15 cellular contexts compared by ENCODE assay signal in the genomic region with DNA sequence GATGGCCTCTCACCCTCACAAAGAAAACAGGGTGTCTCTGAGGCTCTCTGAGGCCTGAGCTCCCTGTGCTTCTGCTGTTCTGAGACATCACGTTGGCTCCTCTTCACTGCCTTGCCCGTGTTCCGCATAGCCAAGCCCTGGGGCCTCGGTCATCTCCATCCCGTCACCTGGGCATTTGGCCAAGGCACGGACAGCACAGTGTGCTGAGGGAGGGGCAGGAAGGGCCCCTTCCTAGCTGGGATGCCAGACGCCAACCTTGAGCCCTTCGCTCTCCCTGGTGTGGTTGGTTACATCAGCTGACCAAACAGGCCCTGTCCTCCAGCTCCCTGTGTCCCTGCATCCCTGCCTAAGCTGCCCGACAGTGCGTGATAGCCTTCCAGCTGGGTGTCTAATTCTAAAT. TPM values are rescaled to one million over a fixed set of nuclear protein-coding genes. Genes with fewer than 3 reads are reported as not detected.
DNase-seq lines count a peak whose midpoint lies in the region; ATAC-seq, FAIRE-seq and TF ChIP-seq lines count a peak whose summit lies in the region.
"Had no signal": no experiment of that assay in that cellular context is flagged by ENCODE, and none has a peak within 500 bp of the region (broad histone marks: within the 10 kb centered on the region; RNA-seq: fewer than 3 reads in every experiment).

No MANE protein-coding gene starts in this region.

- TF ChIP-seq POLR2A in endothelial cell of umbilical vein (IDR thresholded peaks at IDR 0.05; ENCODE audit: low read depth, low read length) = peak; percentile 36

- H3K9me3 ChIP-seq in RWPE2 (ENCODE audit: severe bottlenecking) (no peaks in the 10 kb centered on the region), endothelial cell of umbilical vein (replicated peaks; ENCODE audit: control insufficient read depth, insufficient read depth, low read length) (no peaks in the 10 kb centered on the region), parathyroid adenoma (ENCODE audit: control insufficient read depth, low read length) (no peaks in the 10 kb centered on the region)
- no peaks in the 10 kb centered on the region for H3K9me3 ChIP-seq in CD8-positive, alpha-beta memory T cell (ENCODE audit: low read length)
- H3K9me3 ChIP-seq: left lung had no signal

- ATAC-seq in RWPE2 (ENCODE audit: low read depth) (peak; percentile 12; the same call in 1 of the 3 replicates), GM19395 (IDR thresholded peaks at IDR 0.05; ENCODE audit: unreplicated experiment) (no peak)
- ATAC-seq: activated CD4-positive, CD25-positive, alpha-beta regulatory T cell treated with anti-CD3 and anti-CD28 coated beads, Interleukin-2, amount 50 U/mL, for 24 hours; activated CD8-positive, alpha-beta memory T cell treated with anti-CD3 and anti-CD28 coated beads, Interleukin-2, amount 10 ng/mL, durations not matched to agents 7 days and 5 days; left lung had no signal

- peaks cover 0 to 20% (median 10%) of the 10 kb centered on the region in 3 donors for H3K4me1 Mint-ChIP-seq in CD8-positive, alpha-beta memory T cell

- H3K27ac ChIP-seq in RWPE2 (ENCODE audit: poor library complexity, severe bottlenecking) = no peak overlapping the region
- peak overlapping the region; percentile 96 for H3K27ac ChIP-seq in endothelial cell of umbilical vein (ENCODE audit: insufficient read depth, low read depth, low read length)
- peak overlapping the region; percentile 36 for H3K27ac ChIP-seq in parathyroid adenoma
- H3K27ac ChIP-seq in CD8-positive, alpha-beta memory T cell (ENCODE audit: low read depth, low read length) = no peak overlapping the region

- H3K27me3 ChIP-seq in RWPE2 (ENCODE audit: insufficient read depth, poor library complexity, severe bottlenecking) = no peaks in the 10 kb centered on the region
- H3K27me3 ChIP-seq in endothelial cell of umbilical vein (ENCODE audit: control insufficient read depth in 2 of 2, insufficient read depth in 2 of 2, low read length in 2 of 2) = no peaks in the 10 kb centered on the region
- H3K27me3 ChIP-seq in parathyroid adenoma (ENCODE audit: control insufficient read depth, insufficient read depth, low read length) = no peaks in the 10 kb centered on the region
- H3K27me3 ChIP-seq in CD8-positive, alpha-beta memory T cell (ENCODE audit: insufficient read depth, low read length, poor library complexity, severe bottlenecking) = no peaks in the 10 kb centered on the region

- no peaks in the 10 kb centered on the region for H3K9me1 ChIP-seq in endothelial cell of umbilical vein (replicated peaks; ENCODE audit: control insufficient read depth, extremely low read depth, insufficient read depth, low read length)

- peak; percentile 93 for FAIRE-seq in endothelial cell of umbilical vein (lab: Jason Lieb, UNC)
- FAIRE-seq: GM18507 had no signal

- H2AFZ ChIP-seq in endothelial cell of umbilical vein (ENCODE audit: low read depth, low read length) (no peak overlapping the region), parathyroid adenoma (peak overlapping the region; percentile 53)

- dilution Hi-C loops in endothelial cell of umbilical vein (cut with MboI; ENCODE audit: extremely low pct_ligation_motif_present, low sequenced_read_pairs) = no loop called here

- no peak overlapping the region for H3K4me3 Mint-ChIP-seq in CD8-positive, alpha-beta memory T cell
- H3K4me3 Mint-ChIP-seq: activated CD8-positive, alpha-beta memory T cell treated with anti-CD3 and anti-CD28 coated beads, Interleukin-2, amount 10 ng/mL, durations not matched to agents 7 days and 5 days; stimulated activated naive CD8-positive, alpha-beta T cell treated with anti-CD3 and anti-CD28 coated beads, Interleukin-15, Interleukin-2, amounts not matched to agents 100 ng/mL and 50 ng/mL, for 24 hours had no signal

- DNase-seq in EL = peak; percentile 87
- DNase-seq in RWPE2 (ENCODE audit: low spot score) = no peak
- peak; percentile 87 for DNase-seq in endothelial cell of umbilical vein (ENCODE audit: low read depth, low spot score)
- no peak for DNase-seq in CD8-positive, alpha-beta memory T cell
- DNase-seq in HT-29 (ENCODE audit: low spot score) = no peak
- DNase-seq in activated CD8-positive, alpha-beta memory T cell treated with anti-CD3 and anti-CD28 coated beads for 24 hours = no peak
- DNase-seq: activated CD8-positive, alpha-beta memory T cell treated with anti-CD3 and anti-CD28 coated beads, Interleukin-2, amount 10 ng/mL, durations not matched to agents 7 days and 5 days; KBM-7; left lung; T-helper 1 cell had no signal

- no peak overlapping the region for H3K27ac Mint-ChIP-seq in CD8-positive, alpha-beta memory T cell
- H3K27ac Mint-ChIP-seq: activated CD8-positive, alpha-beta memory T cell treated with anti-CD3 and anti-CD28 coated beads, Interleukin-2, amount 10 ng/mL, durations not matched to agents 7 days and 5 days; stimulated activated naive CD8-positive, alpha-beta T cell treated with anti-CD3 and anti-CD28 coated beads, Interleukin-15, Interleukin-2, amounts not matched to agents 100 ng/mL and 50 ng/mL, for 24 hours had no signal

- TF ChIP-seq CTCF in RWPE2 (IDR thresholded peaks at IDR 0.05; ENCODE audit: poor library complexity, severe bottlenecking) (no peak), endothelial cell of umbilical vein (IDR thresholded peaks at IDR 0.05; ENCODE audit: extremely low read depth in 1 of 2, insufficient read depth in 1 of 2, low read depth in 1 of 2, low read length in 2 of 2) (no peak), parathyroid adenoma (IDR thresholded peaks at IDR 0.05) (no peak)

- intact Hi-C loops in endothelial cell of umbilical vein (cut with micrococcal nuclease) = no loop called here

- H4K20me1 ChIP-seq in endothelial cell of umbilical vein (replicated peaks; ENCODE audit: control insufficient read depth, extremely low read depth, insufficient read depth, low read length) = no peaks in the 10 kb centered on the region

- H3K4me3 ChIP-seq in RWPE2 (ENCODE audit: severe bottlenecking) = no peak overlapping the region
- H3K4me3 ChIP-seq in endothelial cell of umbilical vein (replicated peaks in 1 of 3; ENCODE audit: insufficient read depth in 1 of 3, low read depth in 1 of 3, low read length in 3 of 3) = peak overlapping the region in 2 of 3 experiments; percentile 50 to 88
- H3K4me3 ChIP-seq in parathyroid adenoma (ENCODE audit: low read depth, low read length) = no peak overlapping the region
- no peak overlapping the region for H3K4me3 ChIP-seq in CD8-positive, alpha-beta memory T cell (ENCODE audit: low read length)
- H3K4me3 ChIP-seq: left lung had no signal

- no peaks in the 10 kb centered on the region for H3K36me3 Mint-ChIP-seq in CD8-positive, alpha-beta memory T cell
- H3K36me3 Mint-ChIP-seq: activated CD8-positive, alpha-beta memory T cell treated with anti-CD3 and anti-CD28 coated beads, Interleukin-2, amount 10 ng/mL, durations not matched to agents 7 days and 5 days had no signal

- peaks cover 29% of the 10 kb centered on the region for H3K79me2 ChIP-seq in endothelial cell of umbilical vein (ENCODE audit: control insufficient read depth, insufficient read depth, low read length)
- no peaks in the 10 kb centered on the region for H3K79me2 ChIP-seq in parathyroid adenoma

- H3K36me3 ChIP-seq in RWPE2 (ENCODE audit: low read depth) = no peaks in the 10 kb centered on the region
- peaks cover 3 to 8% of the 10 kb centered on the region in 2 experiments for H3K36me3 ChIP-seq in endothelial cell of umbilical vein (ENCODE audit: control insufficient read depth in 2 of 2, extremely low read depth in 1 of 2, insufficient read depth in 2 of 2, low read length in 2 of 2)
- H3K36me3 ChIP-seq in parathyroid adenoma (ENCODE audit: control insufficient read depth, insufficient read depth, low read length) = no peaks in the 10 kb centered on the region
- H3K36me3 ChIP-seq in CD8-positive, alpha-beta memory T cell (ENCODE audit: insufficient read depth, low read length) = no peaks in the 10 kb centered on the region
- H3K36me3 ChIP-seq: left lung had no signal

- CTCF ChIA-PET in endothelial cell of umbilical vein (lab: Charles Lee) = interaction anchor here (0.7 to 3.0 kb wide), 4 partner anchors 22 to 114 kb away, joined by 3 to 21 read pairs (median 5); no protein-coding TSS in a partner anchor
- CTCF ChIA-PET in CD8-positive, alpha-beta memory T cell (lab: Charles Lee) = no interaction called here

- H3K4me1 ChIP-seq in RWPE2 (ENCODE audit: insufficient read depth, poor library complexity, severe bottlenecking) (peaks cover 14% of the 10 kb centered on the region), endothelial cell of umbilical vein (ENCODE audit: control insufficient read depth, extremely low read depth, insufficient read depth, low read length) (peaks cover 78% of the 10 kb centered on the region), parathyroid adenoma (peaks cover 5% of the 10 kb centered on the region)
- no peaks in the 10 kb centered on the region for H3K4me1 ChIP-seq in CD8-positive, alpha-beta memory T cell (ENCODE audit: insufficient read depth, low read length)

- H3K4me2 ChIP-seq in endothelial cell of umbilical vein (ENCODE audit: insufficient read depth, low read length) (peak overlapping the region; percentile 94), parathyroid adenoma (ENCODE audit: low read length) (no peak overlapping the region)

- no TSS peak for BruUV-seq in endothelial cell of umbilical vein (replicated peaks; lab: Mats Ljungman, UMichigan)

- POLR2A ChIA-PET in endothelial cell of umbilical vein (lab: Charles Lee) = interaction anchor here (0.5 kb wide), 1 partner anchor 28 kb away, joined by 4 read pairs; no protein-coding TSS in a partner anchor
- POLR2A ChIA-PET in CD8-positive, alpha-beta memory T cell (lab: Charles Lee) = no interaction called here

- peaks cover 12 to 23% of the 10 kb centered on the region in 2 donors for H3K27me3 Mint-ChIP-seq in CD8-positive, alpha-beta memory T cell

- H3K9ac ChIP-seq in endothelial cell of umbilical vein (replicated peaks; ENCODE audit: extremely low read depth, insufficient read depth, low read length) (peak overlapping the region; percentile 98), parathyroid adenoma (no peak overlapping the region)

- no peaks in the 10 kb centered on the region for H3K9me3 Mint-ChIP-seq in CD8-positive, alpha-beta memory T cell
- H3K9me3 Mint-ChIP-seq: stimulated activated naive CD8-positive, alpha-beta T cell treated with anti-CD3 and anti-CD28 coated beads, Interleukin-15, Interleukin-2, amounts not matched to agents 100 ng/mL and 50 ng/mL, for 24 hours had no signal

RNA-seq across cellular contexts. Expression of a gene that starts 25.9 kb away (rescaled TPM):
- 35.4 and 37.6 TPM in 2 replicates for total RNA-seq in endothelial cell of umbilical vein
- polyA plus RNA-seq in endothelial cell of umbilical vein = 27.6 and 32.0 TPM in 2 replicates
- polyA plus RNA-seq in endothelial cell of umbilical vein (2011; cell fraction: cytosol; rRNA removed) = 10.3 and 14.5 TPM in 2 replicates
- polyA plus RNA-seq in endothelial cell of umbilical vein (2011; cell fraction: nucleus; rRNA removed) = 162 and 167 TPM in 2 replicates
- polyA plus RNA-seq in endothelial cell of umbilical vein (2012) = 18.8 and 20.2 TPM in 2 replicates
- 33.0 and 37.0 TPM in 2 replicates for polyA minus RNA-seq in endothelial cell of umbilical vein
- polyA minus RNA-seq in endothelial cell of umbilical vein (2011; cell fraction: cytosol; rRNA and poly(A)+ RNA removed) = not detected
- polyA minus RNA-seq in endothelial cell of umbilical vein (2011; cell fraction: nucleus; rRNA and poly(A)+ RNA removed) = 62.2 and 68.7 TPM in 2 replicates
- total RNA-seq in CD8-positive, alpha-beta memory T cell = not detected
- not detected for polyA plus RNA-seq in CD8-positive, alpha-beta memory T cell
- total RNA-seq in HT-29 (2014; rRNA removed; shearing (Covaris generic)) = not detected in 2 replicates

RNA-seq across cellular contexts. Expression of a gene that starts 30.5 kb away (rescaled TPM):
- total RNA-seq in endothelial cell of umbilical vein = not detected in 2 replicates
- not detected in 2 replicates for polyA plus RNA-seq in endothelial cell of umbilical vein
- not detected in 2 replicates for polyA plus RNA-seq in endothelial cell of umbilical vein (2011; cell fraction: cytosol; rRNA removed)
- polyA plus RNA-seq in endothelial cell of umbilical vein (2011; cell fraction: nucleus; rRNA removed) = not detected in 2 replicates
- not detected in 2 replicates for polyA plus RNA-seq in endothelial cell of umbilical vein (2012)
- not detected in 2 replicates for polyA minus RNA-seq in endothelial cell of umbilical vein
- polyA minus RNA-seq in endothelial cell of umbilical vein (2011; cell fraction: cytosol; rRNA and poly(A)+ RNA removed) = not detected
- polyA minus RNA-seq in endothelial cell of umbilical vein (2011; cell fraction: nucleus; rRNA and poly(A)+ RNA removed) = not detected in 2 replicates
- total RNA-seq in CD8-positive, alpha-beta memory T cell = under 1 TPM; 0.35 to 0.47 TPM
- 1.7 TPM for polyA plus RNA-seq in CD8-positive, alpha-beta memory T cell
- total RNA-seq in HT-29 (2014; rRNA removed; shearing (Covaris generic)) = not detected in 2 replicates

RNA-seq across cellular contexts. Expression of a gene that starts 54.8 kb away (rescaled TPM):
- total RNA-seq in endothelial cell of umbilical vein = 5.1 and 5.2 TPM in 2 replicates
- polyA plus RNA-seq in endothelial cell of umbilical vein = 2.5 and 3.1 TPM in 2 replicates
- 1.2 and 2.2 TPM in 2 replicates for polyA plus RNA-seq in endothelial cell of umbilical vein (2011; cell fraction: cytosol; rRNA removed)
- 4.7 and 4.9 TPM in 2 replicates for polyA plus RNA-seq in endothelial cell of umbilical vein (2011; cell fraction: nucleus; rRNA removed)
- 3.2 and 3.4 TPM in 2 replicates for polyA plus RNA-seq in endothelial cell of umbilical vein (2012)
- polyA minus RNA-seq in endothelial cell of umbilical vein = 1.1 and 1.6 TPM in 2 replicates
- polyA minus RNA-seq in endothelial cell of umbilical vein (2011; cell fraction: cytosol; rRNA and poly(A)+ RNA removed) = 1.3 TPM
- 1.1 and 2.5 TPM in 2 replicates for polyA minus RNA-seq in endothelial cell of umbilical vein (2011; cell fraction: nucleus; rRNA and poly(A)+ RNA removed)
- total RNA-seq in CD8-positive, alpha-beta memory T cell = 1 to 10 TPM; 1.7 to 1.8 TPM
- not detected for polyA plus RNA-seq in CD8-positive, alpha-beta memory T cell
- 1.1 and 1.4 TPM in 2 replicates for total RNA-seq in HT-29 (2014; rRNA removed; shearing (Covaris generic))

RNA-seq across cellular contexts. Expression of a gene that starts 57.6 kb away (rescaled TPM):
- not detected in 2 replicates for total RNA-seq in endothelial cell of umbilical vein
- not detected in 2 replicates for polyA plus RNA-seq in endothelial cell of umbilical vein
- polyA plus RNA-seq in endothelial cell of umbilical vein (2011; cell fraction: cytosol; rRNA removed) = not detected in 2 replicates
- not detected in 2 replicates for polyA plus RNA-seq in endothelial cell of umbilical vein (2011; cell fraction: nucleus; rRNA removed)
- not detected in 2 replicates for polyA plus RNA-seq in endothelial cell of umbilical vein (2012)
- polyA minus RNA-seq in endothelial cell of umbilical vein = not detected in 2 replicates
- polyA minus RNA-seq in endothelial cell of umbilical vein (2011; cell fraction: cytosol; rRNA and poly(A)+ RNA removed) = not detected
- not detected in 2 replicates for polyA minus RNA-seq in endothelial cell of umbilical vein (2011; cell fraction: nucleus; rRNA and poly(A)+ RNA removed)
- not detected for total RNA-seq in CD8-positive, alpha-beta memory T cell
- polyA plus RNA-seq in CD8-positive, alpha-beta memory T cell = not detected
- not detected in 2 replicates for total RNA-seq in HT-29 (2014; rRNA removed; shearing (Covaris generic))
- total RNA-seq: activated CD8-positive, alpha-beta memory T cell treated with anti-CD3 and anti-CD28 coated beads, Interleukin-2, amount 10 ng/mL, durations not matched to agents 7 days and 5 days; left lung had no signal

Comparison
In these comparisons a context has a peak if more than half of its experiments do, and no peak if none do; other contexts are left out.
1. DNase-seq: peak in EL (single experiment) and endothelial cell of umbilical vein (single experiment); none in RWPE2 (single experiment), CD8-positive, alpha-beta memory T cell (0 of 5), HT-29 (single experiment) and activated CD8-positive, alpha-beta memory T cell treated with anti-CD3 and anti-CD28 coated beads for 24 hours (single experiment).
2. H3K27ac ChIP-seq: peak in endothelial cell of umbilical vein (single experiment) and parathyroid adenoma (single experiment); none in RWPE2 (single experiment) and CD8-positive, alpha-beta memory T cell (single experiment).
3. H3K4me3 ChIP-seq: peak in endothelial cell of umbilical vein (2 of 3); none in RWPE2 (single experiment), parathyroid adenoma (single experiment) and CD8-positive, alpha-beta memory T cell (single experiment).
4. RNA of a gene that starts 25.9 kb away (total RNA-seq): 35.4 to 37.6 TPM in endothelial cell of umbilical vein; not detected in CD8-positive, alpha-beta memory T cell and not detected in HT-29; every median in the first group is over 10 times any median in the second.